In the genomic region with DNA sequence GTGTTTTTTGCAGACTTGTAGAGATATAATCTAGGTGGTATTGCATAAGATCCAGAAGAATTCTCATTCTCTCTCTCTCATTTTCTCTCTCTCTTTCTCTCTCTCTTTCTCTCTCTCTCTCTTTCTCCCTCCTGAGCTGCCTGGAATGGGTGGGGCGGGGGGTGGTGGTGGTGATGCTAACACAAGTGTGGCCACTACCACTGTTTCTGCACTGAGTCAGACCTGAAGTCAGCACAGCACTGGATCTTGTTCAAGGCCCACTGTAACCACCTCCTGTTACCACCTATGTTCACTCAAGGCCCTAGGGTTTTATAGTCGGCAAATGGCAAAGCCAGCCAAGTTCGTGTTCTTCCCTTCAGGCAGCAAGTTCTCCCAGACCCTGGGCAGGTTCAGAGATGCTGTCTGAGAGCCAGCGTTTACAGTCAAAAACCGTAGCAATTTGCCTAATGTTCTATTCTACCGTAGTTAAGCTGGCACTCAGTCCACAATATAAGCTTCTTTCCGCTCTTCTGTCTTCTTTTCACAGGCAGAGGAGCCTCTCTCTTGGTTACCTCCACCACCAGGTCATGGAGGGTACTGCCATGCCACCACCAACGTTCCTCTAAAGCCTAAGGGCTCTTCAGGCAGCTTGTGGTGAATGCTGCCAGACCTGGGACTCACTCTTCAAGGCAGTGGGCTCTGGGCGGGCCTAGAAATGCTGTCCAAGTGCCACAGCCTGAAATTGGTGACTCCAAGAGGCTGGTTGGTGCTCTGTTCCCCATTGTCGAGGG, we compare ENCODE assay signal across 15 cellular contexts.
DNase-seq lines count a peak whose midpoint lies in the region; ATAC-seq and TF ChIP-seq lines count a peak whose summit lies in the region.
"Had no signal": no experiment of that assay in that cellular context is flagged by ENCODE, and none has a peak within 500 bp of the region (broad histone marks: within the 10 kb centered on the region; RNA-seq: fewer than 3 reads in every experiment).

No MANE protein-coding gene starts in this region.

- H3K27ac ChIP-seq in WERI-Rb-1 (no peak overlapping the region), left ventricle myocardium inferior (replicated peaks) (no peak overlapping the region)
- H3K27ac ChIP-seq: body of pancreas, right atrium auricular region, thyroid gland had no signal

- peak; percentile 49 for ATAC-seq in HG02798 (IDR thresholded peaks at IDR 0.05; ENCODE audit: poor library complexity, unreplicated experiment)
- ATAC-seq: body of pancreas had no signal

- H3K4me3 ChIP-seq in GM12865 (ENCODE audit: low read depth, low read length) (no peak overlapping the region), WERI-Rb-1 (ENCODE audit: low read depth, low read length) (no peak overlapping the region), left ventricle myocardium inferior (no peak overlapping the region)
- H3K4me3 ChIP-seq: body of pancreas, right atrium auricular region, thyroid gland had no signal

- H3K27me3 ChIP-seq in WERI-Rb-1 (ENCODE audit: insufficient read depth, low read depth, severe bottlenecking) (no peaks in the 10 kb centered on the region), left ventricle myocardium inferior (ENCODE audit: low read depth) (no peaks in the 10 kb centered on the region)
- H3K27me3 ChIP-seq: body of pancreas, right atrium auricular region, thyroid gland had no signal

- peak; percentile 10 for DNase-seq in GM12865 (ENCODE audit: low read depth)
- DNase-seq in WERI-Rb-1: peak; percentile 13
- peak; percentile 55 for DNase-seq in iris pigment epithelial cell (ENCODE audit: low read depth)
- no peak for DNase-seq in SK-N-DZ (ENCODE audit: low spot score)
- DNase-seq in left ventricle myocardium inferior: no peak
- DNase-seq in cerebellar cortex (ENCODE audit: low spot score): no peak
- DNase-seq: activated gamma-delta T cell treated with Interleukin-2 at 50 U/mL for 16 hours; body of pancreas; CD4-positive, CD25-positive, alpha-beta regulatory T cell; NCI-H1105 treated with DMSO at 0.1 percent for 48 hours; stimulated activated CD4-positive, alpha-beta T cell treated with anti-CD3 and anti-CD28 coated beads, Interleukin-2, amount 100 ng/mL, for 24 hours; stimulated activated CD8-positive, alpha-beta memory T cell treated with anti-CD3 and anti-CD28 coated beads, Interleukin-4, amount 100 ng/mL, for 48 hours; thyroid gland had no signal

- H3K4me1 ChIP-seq in left ventricle myocardium inferior: no peaks in the 10 kb centered on the region
- H3K4me1 ChIP-seq: body of pancreas, right atrium auricular region, thyroid gland had no signal

- no peaks in the 10 kb centered on the region for H3K9me3 ChIP-seq in WERI-Rb-1 (ENCODE audit: severe bottlenecking)
- H3K9me3 ChIP-seq in left ventricle myocardium inferior (replicated peaks): peaks cover 7% of the 10 kb centered on the region
- H3K9me3 ChIP-seq: body of pancreas, right atrium auricular region, thyroid gland had no signal

- intact Hi-C loops in left ventricle myocardium inferior (cut with micrococcal nuclease): no loop called here

- TF ChIP-seq CTCF in GM12865 (IDR thresholded peaks at IDR 0.05; ENCODE audit: insufficient read depth, low read depth, low read length, missing control alignments) (no peak), WERI-Rb-1 (IDR thresholded peaks at IDR 0.05; ENCODE audit: low read depth, low read length) (0 out of 2 replicates have a peak, but pooled peaks have one; percentile 10), left ventricle myocardium inferior (IDR thresholded peaks at IDR 0.05; ENCODE audit: borderline replicate concordance) (no peak)

- H3K36me3 ChIP-seq in WERI-Rb-1: no peaks in the 10 kb centered on the region
- H3K36me3 ChIP-seq in left ventricle myocardium inferior: no peaks in the 10 kb centered on the region
- H3K36me3 ChIP-seq: right atrium auricular region, thyroid gland had no signal

Comparison
In these comparisons a context has a peak if more than half of its experiments do, and no peak if none do; other contexts are left out.
1. DNase-seq: peak in GM12865 (single experiment), WERI-Rb-1 (single experiment) and iris pigment epithelial cell (single experiment); none in SK-N-DZ (single experiment), left ventricle myocardium inferior (single experiment) and cerebellar cortex (single experiment).